15 cellular contexts compared by ENCODE assay signal in genomic region chr1:3892748-3893147, GRCh38. TPM values are rescaled to one million over a fixed set of nuclear protein-coding genes. Genes with fewer than 3 reads are reported as not detected.
DNase-seq lines count a peak whose midpoint lies in the region; ATAC-seq lines count a peak whose summit lies in the region.
"Had no signal": no experiment of that assay in that cellular context is flagged by ENCODE, and none has a peak within 500 bp of the region (broad histone marks: within the 10 kb centered on the region; RNA-seq: fewer than 3 reads in every experiment).

No MANE protein-coding gene starts in this region.

- no peak for DNase-seq in activated CD4-positive, alpha-beta T cell treated with anti-CD3 and anti-CD28 coated beads, Interleukin-2, amount 10 ng/mL, durations not matched to agents 24 days and 14 days
- no peak for DNase-seq in activated CD4-positive, alpha-beta T cell treated with anti-CD3 and anti-CD28 coated beads for 48 hours
- DNase-seq in activated CD8-positive, alpha-beta T cell treated with anti-CD3 and anti-CD28 coated beads, Interleukin-2, amount 10 ng/mL, durations not matched to agents 7 days and 5 days, result no peak
- DNase-seq in immature natural killer cell (no peak), NCI-H1694 treated with DMSO at 0.1 percent for 48 hours (lab: John Stamatoyannopoulos, UW) (no peak)
- DNase-seq in stimulated activated naive B cell treated with anti-CD40 and anti-IgM and Interleukin-4, amounts not matched to agents 10 μg/mL and 1 μg/mL and 100 μg/mL, for 72 hours, result no peak
- DNase-seq: COR-L47, Kasumi-1, NCI-H1694, NCI-H524 treated with DMSO at 0.1 percent for 48 hours, T-cell had no signal

- no peak overlapping the region for H3K4me3 Mint-ChIP-seq in activated CD4-positive, alpha-beta T cell treated with anti-CD3 and anti-CD28 coated beads, Interleukin-2, amount 10 ng/mL, durations not matched to agents 24 days and 14 days
- no peak overlapping the region for H3K4me3 Mint-ChIP-seq in activated CD8-positive, alpha-beta T cell treated with anti-CD3 and anti-CD28 coated beads, Interleukin-2, amount 10 ng/mL, durations not matched to agents 7 days and 5 days
- peak overlapping the region in 1 of 5 donors; percentile 12 for H3K4me3 Mint-ChIP-seq in immature natural killer cell
- peak overlapping the region in 1 of 2 donors; percentile 55 for H3K4me3 Mint-ChIP-seq in stimulated activated naive B cell treated with anti-CD40 and anti-IgM and Interleukin-4, amounts not matched to agents 10 μg/mL and 1 μg/mL and 100 μg/mL, for 72 hours
- H3K4me3 Mint-ChIP-seq: T-cell had no signal

- H3K27ac Mint-ChIP-seq in activated CD4-positive, alpha-beta T cell treated with anti-CD3 and anti-CD28 coated beads, Interleukin-2, amount 10 ng/mL, durations not matched to agents 24 days and 14 days, result peak overlapping the region; percentile 29
- H3K27ac Mint-ChIP-seq in activated CD8-positive, alpha-beta T cell treated with anti-CD3 and anti-CD28 coated beads, Interleukin-2, amount 10 ng/mL, durations not matched to agents 7 days and 5 days, result peak overlapping the region; percentile 18
- H3K27ac Mint-ChIP-seq in immature natural killer cell, result peak overlapping the region; percentile 69 to 88 (median 78)
- peak overlapping the region; percentile 65 for H3K27ac Mint-ChIP-seq in stimulated activated naive B cell treated with anti-CD40 and anti-IgM and Interleukin-4, amounts not matched to agents 10 μg/mL and 1 μg/mL and 100 μg/mL, for 72 hours
- H3K27ac Mint-ChIP-seq: progenitor cell of endocrine pancreas had no signal

- H3K27me3 Mint-ChIP-seq in activated CD4-positive, alpha-beta T cell treated with anti-CD3 and anti-CD28 coated beads, Interleukin-2, amount 10 ng/mL, durations not matched to agents 24 days and 14 days, result no peaks in the 10 kb centered on the region
- H3K27me3 Mint-ChIP-seq in activated CD8-positive, alpha-beta T cell treated with anti-CD3 and anti-CD28 coated beads, Interleukin-2, amount 10 ng/mL, durations not matched to agents 7 days and 5 days (ENCODE audit: low read depth), result no peaks in the 10 kb centered on the region
- H3K27me3 Mint-ChIP-seq in immature natural killer cell (ENCODE audit: low read depth in 3 of 3), result peaks cover 6 to 14% (median 6%) of the 10 kb centered on the region in 3 donors
- no peaks in the 10 kb centered on the region for H3K27me3 Mint-ChIP-seq in stimulated activated naive B cell treated with anti-CD40 and anti-IgM and Interleukin-4, amounts not matched to agents 10 μg/mL and 1 μg/mL and 100 μg/mL, for 72 hours
- H3K27me3 Mint-ChIP-seq: progenitor cell of endocrine pancreas, T-cell had no signal

- no peak for ATAC-seq in activated CD8-positive, alpha-beta T cell treated with anti-CD3 and anti-CD28 coated beads, Interleukin-2, amount 10 ng/mL, durations not matched to agents 7 days and 5 days
- no peak for ATAC-seq in stimulated activated naive B cell treated with anti-CD40 and anti-IgM and Interleukin-4, amounts not matched to agents 10 μg/mL and 1 μg/mL and 100 μg/mL, for 72 hours (replicated peaks)
- no peak for ATAC-seq in HG02870 (IDR thresholded peaks at IDR 0.05; ENCODE audit: unreplicated experiment)
- ATAC-seq in HG03342 (IDR thresholded peaks at IDR 0.05; ENCODE audit: unreplicated experiment), result no peak
- ATAC-seq: A549, T-cell had no signal

- peaks cover 58% of the 10 kb centered on the region for H3K36me3 Mint-ChIP-seq in activated CD4-positive, alpha-beta T cell treated with anti-CD3 and anti-CD28 coated beads, Interleukin-2, amount 10 ng/mL, durations not matched to agents 24 days and 14 days (ENCODE audit: low read depth)
- H3K36me3 Mint-ChIP-seq in activated CD8-positive, alpha-beta T cell treated with anti-CD3 and anti-CD28 coated beads, Interleukin-2, amount 10 ng/mL, durations not matched to agents 7 days and 5 days (ENCODE audit: low read depth), result peaks cover 49% of the 10 kb centered on the region
- peaks cover 13 to 25% (median 17%) of the 10 kb centered on the region in 3 donors for H3K36me3 Mint-ChIP-seq in immature natural killer cell
- H3K36me3 Mint-ChIP-seq in stimulated activated naive B cell treated with anti-CD40 and anti-IgM and Interleukin-4, amounts not matched to agents 10 μg/mL and 1 μg/mL and 100 μg/mL, for 72 hours, result peaks cover 42 to 55% of the 10 kb centered on the region in 2 donors

- CTCF ChIA-PET in activated CD8-positive, alpha-beta T cell treated with anti-CD3 and anti-CD28 coated beads, Interleukin-2, amount 10 ng/mL, durations not matched to agents 7 days and 5 days (lab: Charles Lee), result interaction anchor here (1.3 kb wide), 1 partner anchor 8 kb away, joined by 3 read pairs; no protein-coding TSS in a partner anchor

- POLR2A ChIA-PET in activated CD8-positive, alpha-beta T cell treated with anti-CD3 and anti-CD28 coated beads, Interleukin-2, amount 10 ng/mL, durations not matched to agents 7 days and 5 days (lab: Charles Lee), result no interaction called here

- peaks cover 31% of the 10 kb centered on the region for H3K4me1 Mint-ChIP-seq in activated CD4-positive, alpha-beta T cell treated with anti-CD3 and anti-CD28 coated beads, Interleukin-2, amount 10 ng/mL, durations not matched to agents 24 days and 14 days
- H3K4me1 Mint-ChIP-seq in activated CD8-positive, alpha-beta T cell treated with anti-CD3 and anti-CD28 coated beads, Interleukin-2, amount 10 ng/mL, durations not matched to agents 7 days and 5 days (ENCODE audit: low read depth), result peaks cover 35% of the 10 kb centered on the region
- H3K4me1 Mint-ChIP-seq in immature natural killer cell, result peaks cover 63 to 68% of the 10 kb centered on the region in 2 donors
- peaks cover 13 to 52% of the 10 kb centered on the region in 2 donors for H3K4me1 Mint-ChIP-seq in stimulated activated naive B cell treated with anti-CD40 and anti-IgM and Interleukin-4, amounts not matched to agents 10 μg/mL and 1 μg/mL and 100 μg/mL, for 72 hours

- H3K9me3 Mint-ChIP-seq in activated CD4-positive, alpha-beta T cell treated with anti-CD3 and anti-CD28 coated beads, Interleukin-2, amount 10 ng/mL, durations not matched to agents 24 days and 14 days, result peaks cover 4% of the 10 kb centered on the region
- no peaks in the 10 kb centered on the region for H3K9me3 Mint-ChIP-seq in activated CD8-positive, alpha-beta T cell treated with anti-CD3 and anti-CD28 coated beads, Interleukin-2, amount 10 ng/mL, durations not matched to agents 7 days and 5 days (ENCODE audit: insufficient read depth)
- peaks cover under 1 to 5% (median 4%) of the 10 kb centered on the region in 6 donors for H3K9me3 Mint-ChIP-seq in immature natural killer cell
- peaks cover 3 to 5% of the 10 kb centered on the region in 2 donors for H3K9me3 Mint-ChIP-seq in stimulated activated naive B cell treated with anti-CD40 and anti-IgM and Interleukin-4, amounts not matched to agents 10 μg/mL and 1 μg/mL and 100 μg/mL, for 72 hours

- intact Hi-C loops in activated CD4-positive, alpha-beta T cell treated with anti-CD3 and anti-CD28 coated beads, Interleukin-2, amount 10 ng/mL, durations not matched to agents 24 days and 14 days (cut with micrococcal nuclease), result no loop called here

RNA-seq across cellular contexts. Expression of gene C1orf174, which starts 7.3 kb away (rescaled TPM):
- total RNA-seq in activated CD4-positive, alpha-beta T cell treated with anti-CD3 and anti-CD28 coated beads, Interleukin-2, amount 10 ng/mL, durations not matched to agents 24 days and 14 days, result 50.5 and 51.5 TPM in 2 replicates
- 10 to 100 TPM; 28.5 TPM for total RNA-seq in activated CD8-positive, alpha-beta T cell treated with anti-CD3 and anti-CD28 coated beads, Interleukin-2, amount 10 ng/mL, durations not matched to agents 7 days and 5 days
- polyA plus RNA-seq in immature natural killer cell, result 10 to 100 TPM; 27.1 to 54.2 (median 34.0) TPM

RNA-seq across cellular contexts. Expression of gene DFFB, which starts 35.5 kb away (rescaled TPM):
- total RNA-seq in activated CD4-positive, alpha-beta T cell treated with anti-CD3 and anti-CD28 coated beads, Interleukin-2, amount 10 ng/mL, durations not matched to agents 24 days and 14 days, result 15.0 and 15.9 TPM in 2 replicates
- total RNA-seq in activated CD8-positive, alpha-beta T cell treated with anti-CD3 and anti-CD28 coated beads, Interleukin-2, amount 10 ng/mL, durations not matched to agents 7 days and 5 days, result 10 to 100 TPM in 1 of 2 experiments, 1 to 10 TPM in 1; 8.8 to 10.2 TPM
- 10 to 100 TPM in 2 of 3 donors, 1 to 10 TPM in 1; 8.3 to 25.6 (median 11.9) TPM for polyA plus RNA-seq in immature natural killer cell

RNA-seq across cellular contexts. Expression of gene CEP104, which starts 35.7 kb away (rescaled TPM):
- total RNA-seq in activated CD4-positive, alpha-beta T cell treated with anti-CD3 and anti-CD28 coated beads, Interleukin-2, amount 10 ng/mL, durations not matched to agents 24 days and 14 days, result 46.2 and 48.1 TPM in 2 replicates
- 10 to 100 TPM; 41.2 to 47.0 TPM for total RNA-seq in activated CD8-positive, alpha-beta T cell treated with anti-CD3 and anti-CD28 coated beads, Interleukin-2, amount 10 ng/mL, durations not matched to agents 7 days and 5 days
- 10 to 100 TPM in 2 of 3 donors, 1 to 10 TPM in 1; 2.5 to 32.7 (median 18.2) TPM for polyA plus RNA-seq in immature natural killer cell

Comparison
In these comparisons a context has a peak if more than half of its experiments do, and no peak if none do; other contexts are left out.
1. H3K27ac Mint-ChIP-seq: peak in every context shown above with its lines; median percentile 78 in immature natural killer cell; 65 in stimulated activated naive B cell treated with anti-CD40 and anti-IgM and Interleukin-4, amounts not matched to agents 10 μg/mL and 1 μg/mL and 100 μg/mL, for 72 hours; 29 in activated CD4-positive, alpha-beta T cell treated with anti-CD3 and anti-CD28 coated beads, Interleukin-2, amount 10 ng/mL, durations not matched to agents 24 days and 14 days; 18 in activated CD8-positive, alpha-beta T cell treated with anti-CD3 and anti-CD28 coated beads, Interleukin-2, amount 10 ng/mL, durations not matched to agents 7 days and 5 days.